ENCODE assay signal across 23 cellular contexts in the genomic region with DNA sequence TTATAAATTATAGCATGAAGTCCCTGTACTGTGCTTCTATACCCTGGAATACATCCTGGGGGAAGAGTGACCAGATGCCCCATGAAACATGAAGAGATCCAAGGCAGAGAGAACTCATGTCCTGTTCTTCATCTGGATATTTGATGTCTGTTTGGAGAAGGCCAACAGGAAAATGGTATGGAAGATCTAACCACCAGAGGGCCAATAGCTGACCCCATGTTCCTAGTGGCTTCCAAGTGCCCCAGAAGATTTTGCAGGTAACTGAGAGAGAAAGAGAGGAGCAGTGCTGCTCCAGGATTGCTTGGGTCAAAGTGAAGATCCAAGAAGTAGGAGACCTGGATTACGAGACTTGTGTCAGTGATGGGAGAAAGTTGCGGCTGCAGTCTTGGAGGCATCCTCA.
DNase-seq lines count a peak whose midpoint lies in the region; ATAC-seq and TF ChIP-seq lines count a peak whose summit lies in the region.
"Had no signal": no experiment of that assay in that cellular context is flagged by ENCODE, and none has a peak within 500 bp of the region (broad histone marks: within the 10 kb centered on the region; RNA-seq: fewer than 3 reads in every experiment).

No MANE protein-coding gene starts in this region.

- CTCF ChIA-PET in Caco-2 (lab: Charles Lee) = no interaction called here
- CTCF ChIA-PET in HCT116 (lab: Charles Lee) = interaction anchor here (0.8 to 1.5 kb wide), 4 partner anchors 30 to 715 kb away, joined by 3 to 4 read pairs (median 4); no protein-coding TSS in a partner anchor

- no peak overlapping the region for H3K4me3 Mint-ChIP-seq in Caco-2 (ENCODE audit: unreplicated experiment)
- no peak overlapping the region for H3K4me3 Mint-ChIP-seq in T-helper 17 cell
- H3K4me3 Mint-ChIP-seq in T-helper 2 cell treated with Interferon-gamma antibody and Interleukin-4, amounts not matched to agents 5 μg/mL and 100 μg/mL, for 36 hours = no peak overlapping the region
- H3K4me3 Mint-ChIP-seq: CD4-positive, alpha-beta memory T cell; IgD-negative memory B cell had no signal

- H3K4me3 ChIP-seq in Caco-2 (ENCODE audit: low read depth, low read length) (no peak overlapping the region), HCT116 (replicated peaks in 1 of 2; ENCODE audit: low read depth in 1 of 2, low read length in 2 of 2) (no peak overlapping the region), choroid plexus epithelial cell (ENCODE audit: low read depth, low read length) (no peak overlapping the region), neural cell (ENCODE audit: low read length) (peak overlapping the region; percentile 5)
- H3K4me3 ChIP-seq: A549, GM23248, HAP-1, SJSA1 had no signal

- H3K9me2 ChIP-seq in HCT116 (ENCODE audit: insufficient read depth) (no peaks in the 10 kb centered on the region), neural cell (ENCODE audit: insufficient read depth, low read length) (no peaks in the 10 kb centered on the region)

- ATAC-seq in HCT116 (no peak), T-helper 17 cell (no peak)
- ATAC-seq: A549, PC-3, Right ventricle myocardium inferior had no signal

- H3K4me2 ChIP-seq in HCT116 (ENCODE audit: low read length) (no peak overlapping the region), neural cell (ENCODE audit: low read length) (no peak overlapping the region)
- H3K4me2 ChIP-seq: A549 had no signal

- BruUV-seq in Caco-2 (replicated peaks; lab: Mats Ljungman, UMichigan) = no TSS peak
- no TSS peak for BruUV-seq in HCT116 (replicated peaks; lab: Mats Ljungman, UMichigan)

- H3K4me1 ChIP-seq in Caco-2 (peaks cover 37% of the 10 kb centered on the region), HCT116 (ENCODE audit: control insufficient read depth in 1 of 2, insufficient read depth in 2 of 2, low read length in 2 of 2) (peaks cover 13 to 24% of the 10 kb centered on the region in 2 experiments)
- H3K4me1 ChIP-seq: A549, HAP-1, SJSA1 had no signal

- peaks cover 22% of the 10 kb centered on the region for H3K4me1 Mint-ChIP-seq in Caco-2 (ENCODE audit: low read depth, unreplicated experiment)
- no peaks in the 10 kb centered on the region for H3K4me1 Mint-ChIP-seq in T-helper 17 cell
- peaks cover 2% of the 10 kb centered on the region for H3K4me1 Mint-ChIP-seq in T-helper 2 cell treated with Interferon-gamma antibody and Interleukin-4, amounts not matched to agents 5 μg/mL and 100 μg/mL, for 36 hours (ENCODE audit: low read depth)
- H3K4me1 Mint-ChIP-seq: CD4-positive, alpha-beta memory T cell had no signal

- H3K36me3 Mint-ChIP-seq in Caco-2 (ENCODE audit: insufficient read depth, unreplicated experiment) (peaks cover 8% of the 10 kb centered on the region), T-helper 17 cell (ENCODE audit: low read depth) (no peaks in the 10 kb centered on the region)
- H3K36me3 Mint-ChIP-seq in T-helper 2 cell treated with Interferon-gamma antibody and Interleukin-4, amounts not matched to agents 5 μg/mL and 100 μg/mL, for 36 hours (ENCODE audit: low read depth) = no peaks in the 10 kb centered on the region
- H3K36me3 Mint-ChIP-seq: CD4-positive, alpha-beta memory T cell; IgD-negative memory B cell had no signal

- H3K27me3 Mint-ChIP-seq in Caco-2 (ENCODE audit: insufficient read depth, unreplicated experiment) = no peaks in the 10 kb centered on the region
- H3K27me3 Mint-ChIP-seq in T-helper 17 cell = no peaks in the 10 kb centered on the region
- no peaks in the 10 kb centered on the region for H3K27me3 Mint-ChIP-seq in T-helper 2 cell treated with Interferon-gamma antibody and Interleukin-4, amounts not matched to agents 5 μg/mL and 100 μg/mL, for 36 hours (ENCODE audit: low read depth)
- H3K27me3 Mint-ChIP-seq: CD4-positive, alpha-beta memory T cell had no signal

- POLR2A ChIA-PET in Caco-2 (lab: Charles Lee) = interaction anchor here (0.9 kb wide), 1 partner anchor 87 kb away, joined by 3 read pairs; no protein-coding TSS in a partner anchor
- POLR2A ChIA-PET in HCT116 (lab: Charles Lee) = interaction anchor here (0.9 kb wide), 1 partner anchor 95 kb away, joined by 3 read pairs; no protein-coding TSS in a partner anchor

- no peak for TF ChIP-seq POLR2A in HCT116 (IDR thresholded peaks at IDR 0.05; ENCODE audit: borderline replicate concordance, extremely low read depth, insufficient read depth, insufficient read length)

- TF ChIP-seq EP300 in neural cell (conservative IDR thresholded peaks at IDR 0.05; ENCODE audit: poor library complexity, severe bottlenecking) = no peak

- H3K79me2 ChIP-seq in HCT116 (ENCODE audit: insufficient read depth, low read length) (no peaks in the 10 kb centered on the region), neural cell (replicated peaks; ENCODE audit: insufficient read depth, low read length) (no peaks in the 10 kb centered on the region)

- no peak overlapping the region for H3K9ac ChIP-seq in HCT116 (ENCODE audit: low read length)
- no peak overlapping the region for H3K9ac ChIP-seq in neural cell (ENCODE audit: low read length)
- H3K9ac ChIP-seq: GM23248 had no signal

- H3K9me3 ChIP-seq in Caco-2 = no peaks in the 10 kb centered on the region
- H3K9me3 ChIP-seq in HCT116 (ENCODE audit: control insufficient read depth in 1 of 2, insufficient read depth in 1 of 2, low read depth in 1 of 2, low read length in 2 of 2) = no peaks in the 10 kb centered on the region
- no peaks in the 10 kb centered on the region for H3K9me3 ChIP-seq in neural cell (ENCODE audit: low read length)
- H3K9me3 ChIP-seq in T-helper 17 cell (ENCODE audit: control insufficient read depth, low read length, poor library complexity, severe bottlenecking) = no peaks in the 10 kb centered on the region
- H3K9me3 ChIP-seq: A549, HAP-1, SJSA1 had no signal

- H3K27me3 ChIP-seq in Caco-2 (replicated peaks; ENCODE audit: control insufficient read depth, insufficient read depth, low read length) = no peaks in the 10 kb centered on the region
- H3K27me3 ChIP-seq in HCT116 (ENCODE audit: insufficient read depth, low read length) = no peaks in the 10 kb centered on the region
- no peaks in the 10 kb centered on the region for H3K27me3 ChIP-seq in neural cell (ENCODE audit: insufficient read depth, low read depth, low read length)
- H3K27me3 ChIP-seq: SJSA1 had no signal

- no peaks in the 10 kb centered on the region for H3K36me3 ChIP-seq in Caco-2 (ENCODE audit: control insufficient read depth, insufficient read depth, low read length)
- no peaks in the 10 kb centered on the region for H3K36me3 ChIP-seq in HCT116 (ENCODE audit: control insufficient read depth in 1 of 2, insufficient read depth in 2 of 2, low read length in 2 of 2)
- no peaks in the 10 kb centered on the region for H3K36me3 ChIP-seq in neural cell (ENCODE audit: insufficient read depth, low read length)
- H3K36me3 ChIP-seq: HAP-1, SJSA1 had no signal

- peaks cover 13% of the 10 kb centered on the region for H3K9me3 Mint-ChIP-seq in Caco-2 (ENCODE audit: unreplicated experiment)
- H3K9me3 Mint-ChIP-seq in T-helper 2 cell treated with Interferon-gamma antibody and Interleukin-4, amounts not matched to agents 5 μg/mL and 100 μg/mL, for 36 hours = no peaks in the 10 kb centered on the region

- RAD21 ChIA-PET in HCT116 (lab: Charles Lee; ENCODE audit: low non-redundant PET in 1 of 2, low total read pairs in 2 of 2, uncharacterized antibody in 2 of 2, unreplicated experiment in 2 of 2) = no interaction called here

- no peak for DNase-seq in Caco-2
- DNase-seq in HCT116 (ENCODE audit: low read depth, low spot score) = no peak
- DNase-seq in choroid plexus epithelial cell (ENCODE audit: low read depth) = no peak
- DNase-seq in activated CD8-positive, alpha-beta memory T cell treated with anti-CD3 and anti-CD28 coated beads, Interleukin-2, amount 50 U/mL, for 48 hours = no peak
- DNase-seq in germinal center (ENCODE audit: low spot score) = no peak
- DNase-seq in T-helper 17 cell = no peak
- no peak for DNase-seq in T-helper 2 cell treated with Interferon-gamma antibody and Interleukin-4, amounts not matched to agents 5 μg/mL and 100 μg/mL, for 36 hours (ENCODE audit: low spot score)
- DNase-seq: C1 segment of cervical spinal cord; CD4-positive, alpha-beta memory T cell; COR-L47; NCI-H1048; NCI-H1417 treated with DMSO at 0.1 percent for 48 hours; NCI-H187; NCI-H774; NK-92 treated with Interleukin-12 subunit alpha and Interleukin-12 subunit beta, amount 100 ng/mL, for 24 hours; PC-3 had no signal

- H3K27ac Mint-ChIP-seq in Caco-2 (ENCODE audit: unreplicated experiment) = peak overlapping the region; percentile 81
- no peak overlapping the region for H3K27ac Mint-ChIP-seq in T-helper 17 cell
- no peak overlapping the region for H3K27ac Mint-ChIP-seq in T-helper 2 cell treated with Interferon-gamma antibody and Interleukin-4, amounts not matched to agents 5 μg/mL and 100 μg/mL, for 36 hours

- H2AFZ ChIP-seq in HCT116 (ENCODE audit: low read depth, low read length, poor library complexity, severe bottlenecking) (no peak overlapping the region), neural cell (ENCODE audit: low read depth, low read length) (no peak overlapping the region)
- H2AFZ ChIP-seq: GM23248 had no signal

- no peak for TF ChIP-seq RAD21 in HCT116 (IDR thresholded peaks at IDR 0.05; ENCODE audit: low read depth)
- no peak for TF ChIP-seq RAD21 in neural cell (conservative IDR thresholded peaks at IDR 0.05)

- H4K20me1 ChIP-seq in HCT116 (ENCODE audit: insufficient read depth) = no peaks in the 10 kb centered on the region
- H4K20me1 ChIP-seq in neural cell (ENCODE audit: insufficient read depth) = no peaks in the 10 kb centered on the region

- H3K27ac ChIP-seq in HCT116 (ENCODE audit: low read depth, low read length) (no peak overlapping the region), neural cell (ENCODE audit: low read length) (no peak overlapping the region)
- H3K27ac ChIP-seq: A549, GM23248, SJSA1 had no signal

- intact Hi-C loops in Caco-2 (cut with micrococcal nuclease; ENCODE audit: unreplicated experiment) = loop anchor here (5.0 kb wide), 3 partner anchors 179 to 281 kb away; partner anchors contain the start of genes EIF4E and METAP1
- intact Hi-C loops in HCT116 (cut with micrococcal nuclease) = loop anchor here (10.0 kb wide), 2 partner anchors 604 to 716 kb away; partner anchors contain the start of gene STPG2

- TF ChIP-seq CTCF in Caco-2 (IDR thresholded peaks at IDR 0.05; ENCODE audit: insufficient read depth in 1 of 2, low read depth in 1 of 2, low read length in 1 of 2, severe bottlenecking in 1 of 2, unreplicated experiment in 1 of 2) = no peak
- TF ChIP-seq CTCF in HCT116 (IDR thresholded peaks at IDR 0.05 in 2 of 3, conservative IDR thresholded peaks at IDR 0.05 in 1 of 3; ENCODE audit: borderline replicate concordance in 1 of 3, insufficient read depth in 1 of 3, low read depth in 2 of 3, low read length in 2 of 3) = peak in 2 of 3 experiments; percentile 18 to 32; a peak in 3 of 6 replicates
- peak; percentile 6 for TF ChIP-seq CTCF in choroid plexus epithelial cell (conservative IDR thresholded peaks at IDR 0.05; ENCODE audit: low read depth, low read length)
- TF ChIP-seq CTCF in neural cell (IDR thresholded peaks at IDR 0.05; ENCODE audit: poor library complexity, severe bottlenecking) = no peak

- H3F3A ChIP-seq in neural cell (ENCODE audit: insufficient read depth, low read length, poor library complexity, severe bottlenecking) = no peaks in the 10 kb centered on the region

TF ChIP-seq in HCT116, 20 proteins besides CTCF, POLR2A, EP300 and RAD21 (continues in another document):
- TF ChIP-seq FOSL1 (IDR thresholded peaks at IDR 0.05; ENCODE audit: low read depth) = no peak

TF ChIP-seq in neural cell, 6 proteins besides CTCF, POLR2A, EP300 and RAD21 (continues in another document):
- no peak for TF ChIP-seq SMC3 (conservative IDR thresholded peaks at IDR 0.05; ENCODE audit: poor library complexity)

Comparison
In these comparisons a context has a peak if more than half of its experiments do, and no peak if none do; other contexts are left out.
1. CTCF ChIP-seq: peak in HCT116 (2 of 3) and choroid plexus epithelial cell (single experiment); none in Caco-2 (0 of 2) and neural cell (single experiment).